18 cellular contexts compared by ENCODE assay signal in genomic region chr17:44251062-44251461, GRCh38. TPM values are rescaled to one million over a fixed set of nuclear protein-coding genes. Genes with fewer than 3 reads are reported as not detected.
A peak's percentile ranks its signal among the peaks of the same experiment; 100 is the strongest.
DNase-seq lines count a peak whose midpoint lies in the region; ATAC-seq, FAIRE-seq and TF ChIP-seq lines count a peak whose summit lies in the region.
"Had no signal": no experiment of that assay in that cellular context is flagged by ENCODE, and none has a peak within 500 bp of the region (broad histone marks: within the 10 kb centered on the region; RNA-seq: fewer than 3 reads in every experiment).

No MANE protein-coding gene starts in this region.

- POLR2A ChIA-PET in A549 (lab: Yijun Ruan, JAX): interaction anchor here (0.6 kb wide), 1 partner anchor 19 kb away, joined by 3 read pairs; no protein-coding TSS in a partner anchor
- POLR2A ChIA-PET in WTC11 (lab: Charles Lee): no interaction called here

- H3K27me3 Mint-ChIP-seq in WTC11 (ENCODE audit: low read depth): no peaks in the 10 kb centered on the region

- ATAC-seq in A549 (peak; percentile 3 to 5; a peak in 2 of 6 replicates), WTC11 (no peak)
- no peak for ATAC-seq in stimulated activated effector memory CD8-positive, alpha-beta T cell treated with anti-CD3 and anti-CD28 coated beads, Interleukin-12 subunit alpha, Interleukin-12 subunit beta, amount 100 ng/mL, for 72 hours

- H3K9me3 Mint-ChIP-seq in WTC11: no peaks in the 10 kb centered on the region
- no peaks in the 10 kb centered on the region for H3K9me3 Mint-ChIP-seq in stimulated activated effector memory CD8-positive, alpha-beta T cell treated with anti-CD3 and anti-CD28 coated beads, Interleukin-12 subunit alpha, Interleukin-12 subunit beta, amount 100 ng/mL, for 72 hours
- H3K9me3 Mint-ChIP-seq: CD4-positive, alpha-beta memory T cell; GM23338; HFFc6 had no signal

- DNase-seq in A549 (ENCODE audit: low read depth in 1 of 2, low spot score in 1 of 2) (no peak), D721Med (ENCODE audit: insufficient read length, low spot score) (peak; percentile 11), WTC11 (ENCODE audit: low spot score) (no peak), HTR-8/SVneo (ENCODE audit: insufficient read length, low spot score) (no peak), NCI-H524 treated with DMSO at 0.1 percent for 48 hours (lab: John Stamatoyannopoulos, UW) (no peak), GOT3 (lab: John Stamatoyannopoulos, UW) (no peak)
- DNase-seq in stimulated activated effector memory CD8-positive, alpha-beta T cell treated with anti-CD3 and anti-CD28 coated beads, Interleukin-12 subunit alpha, Interleukin-12 subunit beta, amount 100 ng/mL, for 72 hours (ENCODE audit: low spot score in 2 of 2): no peak
- DNase-seq: BE2C; CD4-positive, alpha-beta memory T cell; DND-41; GDM1; HFFc6; KBM-7 had no signal

- peaks cover 15% of the 10 kb centered on the region for H3K4me1 Mint-ChIP-seq in WTC11
- peaks cover 21% of the 10 kb centered on the region for H3K4me1 Mint-ChIP-seq in stimulated activated effector memory CD8-positive, alpha-beta T cell treated with anti-CD3 and anti-CD28 coated beads, Interleukin-12 subunit alpha, Interleukin-12 subunit beta, amount 100 ng/mL, for 72 hours

- 0 out of 2 replicates have a peak overlapping the region, but pooled peaks have one; percentile 38 for H3K27ac Mint-ChIP-seq in WTC11
- H3K27ac Mint-ChIP-seq in stimulated activated effector memory CD8-positive, alpha-beta T cell treated with anti-CD3 and anti-CD28 coated beads, Interleukin-12 subunit alpha, Interleukin-12 subunit beta, amount 100 ng/mL, for 72 hours: peak overlapping the region; percentile 35
- H3K27ac Mint-ChIP-seq: GM23338, HFFc6 had no signal

- TF ChIP-seq RAD21 in A549 (conservative IDR thresholded peaks at IDR 0.05 in 1 of 2, IDR thresholded peaks at IDR 0.05 in 1 of 2): no peak

- no peaks in the 10 kb centered on the region for H3K36me3 Mint-ChIP-seq in WTC11
- H3K36me3 Mint-ChIP-seq in stimulated activated effector memory CD8-positive, alpha-beta T cell treated with anti-CD3 and anti-CD28 coated beads, Interleukin-12 subunit alpha, Interleukin-12 subunit beta, amount 100 ng/mL, for 72 hours: peaks cover 8% of the 10 kb centered on the region
- H3K36me3 Mint-ChIP-seq: CD4-positive, alpha-beta memory T cell had no signal

- no peak overlapping the region for H3K4me3 ChIP-seq in A549
- H3K4me3 ChIP-seq: GM23338, HAP-1 had no signal

- no peaks in the 10 kb centered on the region for H3K4me1 ChIP-seq in A549
- H3K4me1 ChIP-seq: BE2C had no signal

- no peak for TF ChIP-seq POLR2A in A549 (IDR thresholded peaks at IDR 0.05; ENCODE audit: low read length)

- no peak overlapping the region for H3K27ac ChIP-seq in A549
- H3K27ac ChIP-seq: C4-2B had no signal

- CTCF ChIA-PET in A549 (lab: Yijun Ruan, JAX) (no interaction called here), WTC11 (lab: Charles Lee) (interaction anchor here (1.0 to 1.2 kb wide), 4 partner anchors 10 to 80 kb away, joined by 3 to 4 read pairs (median 3); no protein-coding TSS in a partner anchor)

- FAIRE-seq in A549 (lab: Jason Lieb, UNC): no peak
- no peak for FAIRE-seq in D721Med (lab: Jason Lieb, UNC)
- FAIRE-seq in HTR-8/SVneo (lab: Jason Lieb, UNC): no peak
- FAIRE-seq: A204.1 had no signal

- TF ChIP-seq CTCF in A549 (IDR thresholded peaks at IDR 0.05): no peak
- TF ChIP-seq CTCF in D721Med (IDR thresholded peaks at IDR 0.05; ENCODE audit: insufficient read depth, missing control alignments): no peak
- no peak for TF ChIP-seq CTCF in WTC11 (IDR thresholded peaks at IDR 0.05)

- no peak overlapping the region for H3K4me3 Mint-ChIP-seq in WTC11
- no peak overlapping the region for H3K4me3 Mint-ChIP-seq in stimulated activated effector memory CD8-positive, alpha-beta T cell treated with anti-CD3 and anti-CD28 coated beads, Interleukin-12 subunit alpha, Interleukin-12 subunit beta, amount 100 ng/mL, for 72 hours
- H3K4me3 Mint-ChIP-seq: CD4-positive, alpha-beta memory T cell; GM23338; HFFc6 had no signal

- no peaks in the 10 kb centered on the region for H3K9me3 ChIP-seq in A549
- H3K9me3 ChIP-seq: BE2C, HAP-1 had no signal

- TF ChIP-seq EP300 in A549 (IDR thresholded peaks at IDR 0.05): no peak

- no peak overlapping the region for H3K4me2 ChIP-seq in A549
- H3K4me2 ChIP-seq: GM23338 had no signal

- WGBS in A549 (ENCODE audit: missing lambda C conversion rate): 92% methylated on average over 17 of the region's 17 CpGs

TF ChIP-seq in A549, 52 proteins besides CTCF, POLR2A, EP300 and RAD21:
- TF ChIP-seq JUN (IDR thresholded peaks at IDR 0.05) (no peak), HDAC2 (IDR thresholded peaks at IDR 0.05) (no peak), E2F6 (IDR thresholded peaks at IDR 0.05; ENCODE audit: borderline replicate concordance, low read depth) (no peak), ZNF302 (CRISPR knock-in tag; IDR thresholded peaks at IDR 0.05) (no peak), JUNB (IDR thresholded peaks at IDR 0.05) (no peak), MAFK (IDR thresholded peaks at IDR 0.05; ENCODE audit: partially characterized antibody) (no peak), POLR2AphosphoS2 (conservative IDR thresholded peaks at IDR 0.05; ENCODE audit: low read length) (no peak), CBX8 (IDR thresholded peaks at IDR 0.05) (no peak)

TF ChIP-seq in WTC11, 78 proteins besides CTCF, POLR2A, EP300 and RAD21 (continues in another document):
- TF ChIP-seq JUN (CRISPR knock-in tag; IDR thresholded peaks at IDR 0.05): no peak
- TF ChIP-seq ARID4B (CRISPR knock-in tag; IDR thresholded peaks at IDR 0.05; ENCODE audit: borderline replicate concordance): no peak

RNA-seq across cellular contexts. Expression of gene SLC4A1, which starts 16.9 kb away (rescaled TPM):
- polyA plus RNA-seq in A549 (2011; rRNA removed) (0.03 TPM in 1 of 2 replicates, not detected in the other), A549 (2017; fragmentation: RNase III; extraction: RNeasy Plus Mini Kit Qiagen cat#74134 plus additional on column Dnase treatment) (not detected in 3 replicates)
- polyA plus RNA-seq in A549 (2012; cell fraction: cytosol; rRNA removed): 0.01 TPM in 1 of 2 replicates, not detected in the other
- 0.02 and 0.21 TPM in 2 replicates for polyA plus RNA-seq in A549 (2012; cell fraction: nucleus; rRNA removed)
- not detected in 2 replicates for polyA minus RNA-seq in A549 (2011; rRNA and poly(A)+ RNA removed)
- 0.05 to 0.14 TPM in 2 of 3 replicates, not detected in the other for total RNA-seq in WTC11 (2021)
- total RNA-seq: CD4-positive, alpha-beta memory T cell; GM23338; HFFc6 had no signal
- polyA plus RNA-seq: AG04450; CD4-positive, alpha-beta memory T cell; GM23338 had no signal

RNA-seq across cellular contexts. Expression of gene UBTF, which starts 31.6 kb away (rescaled TPM):
- polyA plus RNA-seq in A549 (2011; rRNA removed): 39.8 and 44.0 TPM in 2 replicates
- polyA plus RNA-seq in A549 (2012; cell fraction: cytosol; rRNA removed): 37.0 and 41.6 TPM in 2 replicates
- polyA plus RNA-seq in A549 (2012; cell fraction: nucleus; rRNA removed): 36.1 and 47.3 TPM in 2 replicates
- polyA plus RNA-seq in A549 (2017; fragmentation: RNase III; extraction: RNeasy Plus Mini Kit Qiagen cat#74134 plus additional on column Dnase treatment): 75.0 to 76.2 TPM (median 75.5 TPM) in 3 replicates
- polyA minus RNA-seq in A549 (2011; rRNA and poly(A)+ RNA removed): 28.2 and 29.7 TPM in 2 replicates
- total RNA-seq in WTC11 (2021): 69.5 to 77.1 TPM (median 75.9 TPM) in 3 replicates

RNA-seq across cellular contexts. Expression of gene ATXN7L3, which starts 51.4 kb away (rescaled TPM):
- 65.7 and 72.7 TPM in 2 replicates for polyA plus RNA-seq in A549 (2011; rRNA removed)
- 39.3 and 52.4 TPM in 2 replicates for polyA plus RNA-seq in A549 (2012; cell fraction: cytosol; rRNA removed)
- 84.7 and 105 TPM in 2 replicates for polyA plus RNA-seq in A549 (2012; cell fraction: nucleus; rRNA removed)
- polyA plus RNA-seq in A549 (2017; fragmentation: RNase III; extraction: RNeasy Plus Mini Kit Qiagen cat#74134 plus additional on column Dnase treatment): 54.0 to 66.2 TPM (median 60.5 TPM) in 3 replicates
- polyA minus RNA-seq in A549 (2011; rRNA and poly(A)+ RNA removed): 67.2 and 79.1 TPM in 2 replicates
- total RNA-seq in WTC11 (2021): 113 to 124 TPM (median 114 TPM) in 3 replicates

RNA-seq across cellular contexts. Expression of gene RUNDC3A, which starts 57.3 kb away (rescaled TPM):
- polyA plus RNA-seq in A549 (2011; rRNA removed) (0.45 and 0.57 TPM in 2 replicates), A549 (2017; fragmentation: RNase III; extraction: RNeasy Plus Mini Kit Qiagen cat#74134 plus additional on column Dnase treatment) (0.21 to 0.48 TPM (median 0.22 TPM) in 3 replicates)
- 0.52 and 0.62 TPM in 2 replicates for polyA plus RNA-seq in A549 (2012; cell fraction: cytosol; rRNA removed)
- polyA plus RNA-seq in A549 (2012; cell fraction: nucleus; rRNA removed): 1.4 and 1.8 TPM in 2 replicates
- polyA minus RNA-seq in A549 (2011; rRNA and poly(A)+ RNA removed): 0.33 and 0.54 TPM in 2 replicates
- total RNA-seq in WTC11 (2021): 5.1 to 6.5 TPM (median 5.2 TPM) in 3 replicates

Comparison
In these comparisons a context has a peak if more than half of its experiments do, and no peak if none do; other contexts are left out.
1. ATAC-seq: peak in A549 (2 of 2); none in WTC11 (single experiment) and stimulated activated effector memory CD8-positive, alpha-beta T cell treated with anti-CD3 and anti-CD28 coated beads, Interleukin-12 subunit alpha, Interleukin-12 subunit beta, amount 100 ng/mL, for 72 hours (single experiment).